8 cellular contexts compared by ENCODE assay signal in genomic region chr7:55140981-55141278, GRCh38.
DNase-seq lines count a peak whose midpoint lies in the region; ATAC-seq, FAIRE-seq and TF ChIP-seq lines count a peak whose summit lies in the region.
"Had no signal": no experiment of that assay in that cellular context is flagged by ENCODE, and none has a peak within 500 bp of the region (broad histone marks: within the 10 kb centered on the region; RNA-seq: fewer than 3 reads in every experiment).

No MANE protein-coding gene starts in this region.

- intact Hi-C loops in dorsolateral prefrontal cortex (cut with DNase I) (loop anchor here in 1 of 2 donors (10.0 kb wide), 1 partner anchor 114 kb away; no protein-coding TSS in a partner anchor), uterus (cut with DNase I; ENCODE audit: low total_unique reads) (no loop called here)

- TF ChIP-seq CTCF in foreskin keratinocyte (conservative IDR thresholded peaks at IDR 0.05) = no peak
- no peak for TF ChIP-seq CTCF in dorsolateral prefrontal cortex (IDR thresholded peaks at IDR 0.05 in 54 of 56, conservative IDR thresholded peaks at IDR 0.05 in 2 of 56; ENCODE audit: low read depth in 1 of 56, partially characterized antibody in 56 of 56)
- TF ChIP-seq CTCF in uterus (IDR thresholded peaks at IDR 0.05) = no peak

- no peaks in the 10 kb centered on the region for H3K9me3 ChIP-seq in uterus

- H3K27ac ChIP-seq in foreskin keratinocyte (peak overlapping the region; percentile 90), dorsolateral prefrontal cortex (no peak overlapping the region), uterus (no peak overlapping the region)

- H3K4me3 ChIP-seq in dorsolateral prefrontal cortex (no peak overlapping the region), uterus (no peak overlapping the region)

- TF ChIP-seq POLR2A in uterus (IDR thresholded peaks at IDR 0.05) (no peak), H54 (IDR thresholded peaks at IDR 0.05; ENCODE audit: low read depth, low read length) (no peak)

- ATAC-seq in GM18858 (IDR thresholded peaks at IDR 0.05; ENCODE audit: unreplicated experiment) = peak; percentile 27
- ATAC-seq in GM19455 (IDR thresholded peaks at IDR 0.05; ENCODE audit: unreplicated experiment) = peak; percentile 26
- peak; percentile 13 for ATAC-seq in HG03108 (IDR thresholded peaks at IDR 0.05; ENCODE audit: unreplicated experiment)
- ATAC-seq in foreskin keratinocyte = no peak

- no peaks in the 10 kb centered on the region for H3K36me3 ChIP-seq in uterus

- no peak for FAIRE-seq in H54 (lab: Jason Lieb, UNC)

- H3K4me1 ChIP-seq in foreskin keratinocyte (peaks cover 35% of the 10 kb centered on the region), uterus (no peaks in the 10 kb centered on the region)

- DNase-seq in foreskin keratinocyte (no peak), dorsolateral prefrontal cortex (no peak), uterus (no peak), H54 (ENCODE audit: insufficient read length, low spot score) (no peak)
- DNase-seq: MM.1S had no signal

- H3K27me3 ChIP-seq in foreskin keratinocyte (no peaks in the 10 kb centered on the region), dorsolateral prefrontal cortex (peaks cover 0 to 6% (median 0%) of the 10 kb centered on the region in 45 donors), uterus (no peaks in the 10 kb centered on the region)
